26 cellular contexts compared by ENCODE assay signal in the genomic region with DNA sequence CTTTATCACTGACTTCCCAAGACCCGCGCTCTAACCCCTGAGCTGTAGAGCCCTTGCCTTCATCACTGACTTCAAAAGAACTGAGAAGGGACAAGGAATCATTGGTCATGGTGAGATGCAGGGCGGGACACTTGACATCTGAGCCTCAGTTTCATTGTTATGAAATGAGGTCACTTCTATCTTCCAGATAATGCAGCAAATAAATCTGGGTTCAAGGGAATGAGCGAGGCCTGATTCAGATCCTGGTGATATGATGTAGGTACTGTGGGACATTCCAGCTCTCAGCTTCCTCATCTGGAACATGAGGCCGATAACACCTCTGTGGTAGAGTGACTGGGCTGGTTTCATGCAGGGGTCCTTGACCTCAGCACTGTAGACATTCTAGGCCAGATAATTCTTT. TPM values are rescaled to one million over a fixed set of nuclear protein-coding genes. Genes with fewer than 3 reads are reported as not detected.
"Had no signal": no experiment of that assay in that cellular context is flagged by ENCODE, and none has a peak within 500 bp of the region (broad histone marks: within the 10 kb centered on the region; RNA-seq: fewer than 3 reads in every experiment).

No MANE protein-coding gene starts in this region.

- H3K27ac Mint-ChIP-seq: IgD-negative memory B cell had no signal

- FAIRE-seq: HTR-8/SVneo, K562 had no signal

- H3K9ac ChIP-seq: KMS-11 had no signal

- H3K27ac ChIP-seq: HL-60, KMS-11, SJSA1, SK-N-MC had no signal

- H3K4me2 ChIP-seq: KMS-11 had no signal

- H3K36me3 Mint-ChIP-seq: IgD-negative memory B cell had no signal

- H3K4me3 ChIP-seq: K562, SJSA1, SK-N-MC had no signal

- H3K4me1 Mint-ChIP-seq: IgD-negative memory B cell had no signal

- H3K4me1 ChIP-seq: SJSA1 had no signal

- H3K36me3 ChIP-seq: SJSA1 had no signal

- H3K27me3 ChIP-seq: SJSA1 had no signal

- DNase-seq: Kasumi-1, MM.1S, NCI-H1092 treated with DMSO at 0.1 percent for 48 hours, NCI-H1436, NCI-H187, NCI-H2029, NCI-H2081 treated with DMSO at 0.1 percent for 48 hours, NCI-H2171, NCI-H226, NCI-H446, NCI-H510A, NCI-H524 treated with DMSO at 0.1 percent for 48 hours, NCI-H69, NCI-H774, PC-3, Right ventricle myocardium superior, RPMI8226, SIG-M5 had no signal

- H3K9me3 ChIP-seq: SJSA1 had no signal

- ATAC-seq: K562, Panc1, PC-3 had no signal

- H3K4me3 Mint-ChIP-seq: IgD-negative memory B cell had no signal

RNA-seq across cellular contexts. Expression of a gene that starts 13.8 kb away (rescaled TPM):
- polyA plus RNA-seq: IgD-negative memory B cell had no signal
